Comparison of ENCODE assay signal across 14 cellular contexts in the genomic region with DNA sequence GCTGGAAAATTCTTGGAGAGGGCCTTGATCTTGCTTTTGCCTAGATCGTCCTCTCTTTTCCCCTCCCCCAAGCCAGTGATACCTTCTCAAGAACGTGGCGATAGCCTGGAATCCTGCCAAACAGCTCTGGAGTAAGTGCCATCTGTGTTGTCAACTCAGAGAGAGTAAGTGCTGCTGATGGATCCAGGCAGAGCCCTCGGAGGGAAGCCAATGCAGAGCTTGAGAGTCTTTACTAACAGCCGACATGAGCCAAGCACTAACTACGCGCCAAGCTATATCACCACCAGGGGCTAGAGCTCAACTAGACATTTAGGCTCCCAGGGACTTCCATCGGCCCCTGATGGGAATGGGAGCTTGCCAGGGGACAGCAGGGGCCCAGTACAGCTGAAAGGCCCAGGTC. TPM values are rescaled to one million over a fixed set of nuclear protein-coding genes. Genes with fewer than 3 reads are reported as not detected.
DNase-seq lines count a peak whose midpoint lies in the region; ATAC-seq, FAIRE-seq and TF ChIP-seq lines count a peak whose summit lies in the region.
"Had no signal": no experiment of that assay in that cellular context is flagged by ENCODE, and none has a peak within 500 bp of the region (broad histone marks: within the 10 kb centered on the region; RNA-seq: fewer than 3 reads in every experiment).

No MANE protein-coding gene starts in this region.

- no peak overlapping the region for H3K4me3 ChIP-seq in kidney (ENCODE audit: low read length in 2 of 2)
- H3K4me3 ChIP-seq: HAP-1, stomach had no signal

- no peak overlapping the region for H3K9ac ChIP-seq in kidney (ENCODE audit: low read length in 2 of 2)

- CTCF ChIA-PET in RWPE1 (lab: Yijun Ruan, JAX) = no interaction called here

- H3K27ac ChIP-seq in RWPE1 (peak overlapping the region; percentile 12; the same call in 1 of the 2 replicates), kidney (ENCODE audit: low read depth in 2 of 2, low read length in 2 of 2) (peak overlapping the region; percentile 22 to 79)
- H3K27ac ChIP-seq: stomach had no signal

- TF ChIP-seq CTCF in RWPE1 (conservative IDR thresholded peaks at IDR 0.05; ENCODE audit: low read depth) (no peak), kidney (IDR thresholded peaks at IDR 0.05; ENCODE audit: borderline replicate concordance, extremely low read depth, insufficient read depth) (no peak)

- no peaks in the 10 kb centered on the region for H3K36me3 ChIP-seq in kidney (ENCODE audit: control insufficient read depth in 1 of 2, insufficient read depth in 2 of 2, low read length in 2 of 2)
- H3K36me3 ChIP-seq: HAP-1 had no signal

- FAIRE-seq in kidney (lab: Jason Lieb, UNC) = no peak
- FAIRE-seq: GM12892 had no signal

- ATAC-seq in HG03432 (IDR thresholded peaks at IDR 0.05; ENCODE audit: unreplicated experiment) (no peak), HG02642 (IDR thresholded peaks at IDR 0.05; ENCODE audit: poor library complexity, unreplicated experiment) (no peak)
- ATAC-seq: activated CD8-positive, alpha-beta memory T cell treated with anti-CD3 and anti-CD28 coated beads, Interleukin-2, amount 10 ng/mL, durations not matched to agents 7 days and 5 days had no signal

- intact Hi-C loops in kidney (cut with DNase I) = no loop called here

- no peaks in the 10 kb centered on the region for H3K9me3 ChIP-seq in kidney (ENCODE audit: control insufficient read depth in 1 of 2, low read length in 2 of 2)
- H3K9me3 ChIP-seq: HAP-1, stomach had no signal

- DNase-seq in DMS79 treated with DMSO at 0.1 percent for 48 hours (lab: John Stamatoyannopoulos, UW) (peak; percentile 96), NCI-H1694 treated with DMSO at 0.1 percent for 48 hours (lab: John Stamatoyannopoulos, UW) (peak; percentile 82), RWPE1 (ENCODE audit: low spot score) (no peak), kidney (no peak), T1000 (lab: John Stamatoyannopoulos, UW) (no peak)
- DNase-seq: activated CD8-positive, alpha-beta memory T cell treated with anti-CD3 and anti-CD28 coated beads, Interleukin-2, amount 10 ng/mL, durations not matched to agents 7 days and 5 days; Karpas-422; posterior cingulate gyrus; stimulated activated CD4-positive, alpha-beta T cell treated with anti-CD3 and anti-CD28 coated beads, Interleukin-2, amount 100 ng/mL, for 24 hours; stomach had no signal

- POLR2A ChIA-PET in RWPE1 (lab: Yijun Ruan, JAX; ENCODE audit: low non-redundant PET) = no interaction called here

- peaks cover 16 to 20% of the 10 kb centered on the region in 2 donors for H3K4me1 ChIP-seq in kidney (ENCODE audit: control insufficient read depth in 1 of 2, insufficient read depth in 1 of 2, low read depth in 1 of 2, low read length in 2 of 2)
- H3K4me1 ChIP-seq: HAP-1 had no signal

RNA-seq across cellular contexts. Expression of a gene that starts 17.6 kb away (rescaled TPM):
- total RNA-seq in kidney = 79.7 TPM
- polyA plus RNA-seq in kidney (ENCODE audit: insufficient read depth, low read depth, low replicate concordance) = 15.5 TPM

Comparison
In these comparisons a context has a peak if more than half of its experiments do, and no peak if none do; other contexts are left out.
1. DNase-seq: peak in DMS79 treated with DMSO at 0.1 percent for 48 hours (single experiment) and NCI-H1694 treated with DMSO at 0.1 percent for 48 hours (single experiment); none in RWPE1 (single experiment), kidney (single experiment) and T1000 (single experiment).